ENCODE assay signal across 7 cellular contexts in the genomic region with DNA sequence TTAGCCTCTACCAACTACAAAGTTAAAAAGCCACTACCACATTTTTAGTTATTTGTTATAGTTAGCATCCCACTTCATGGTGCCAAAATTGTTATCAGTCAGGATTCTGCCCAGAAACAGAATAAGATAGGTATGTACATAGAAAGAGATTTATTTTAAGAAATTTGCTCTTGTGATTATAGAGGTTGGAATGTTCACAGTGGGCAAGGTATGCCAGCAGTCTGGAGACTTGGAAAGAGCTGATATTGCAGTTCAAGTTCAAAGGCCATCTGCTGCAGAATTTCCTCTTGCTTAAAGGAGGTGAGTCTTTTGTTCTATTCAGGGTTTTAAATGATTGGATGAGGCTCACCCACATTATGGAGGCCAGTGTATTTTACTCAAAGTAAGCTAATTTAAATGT.
"Had no signal": no experiment of that assay in that cellular context is flagged by ENCODE, and none has a peak within 500 bp of the region (broad histone marks: within the 10 kb centered on the region; RNA-seq: fewer than 3 reads in every experiment).

No MANE protein-coding gene starts in this region.

- H3K4me3 Mint-ChIP-seq: GM23338, H9 had no signal

- FAIRE-seq: H1, H54, HTR-8/SVneo had no signal

- H3K27ac Mint-ChIP-seq: GM23338, H9 had no signal

- H2AFZ ChIP-seq: GM23338 had no signal

- H3K4me1 Mint-ChIP-seq: GM23338, H9 had no signal

- H3K4me3 ChIP-seq: GM23338 had no signal

- ATAC-seq: GM23338 had no signal

- H3K4me2 ChIP-seq: GM23338 had no signal

- DNase-seq: H9, HCEC 1CT, IMR-90 had no signal

- H3K9me3 Mint-ChIP-seq: GM23338 had no signal
